ENCODE assay signal across 8 cellular contexts in genomic region chr12:107093547-107094448, GRCh38. TPM values are rescaled to one million over a fixed set of nuclear protein-coding genes. Genes with fewer than 3 reads are reported as not detected.
A peak's percentile ranks its signal among the peaks of the same experiment; 100 is the strongest.
DNase-seq lines count a peak whose midpoint lies in the region; ATAC-seq, FAIRE-seq and TF ChIP-seq lines count a peak whose summit lies in the region.

TSS of gene CRY1 (minus strand) at chr12:107093549. CDS start at chr12:107092961, 588 bp downstream.

- H3K27ac Mint-ChIP-seq in stimulated activated naive CD8-positive, alpha-beta T cell treated with anti-CD3 and anti-CD28 coated beads, Interleukin-15, amount 100 ng/mL, for 72 hours, result no peak within 1 kb of the TSS

- ATAC-seq in foreskin keratinocyte, result peak; percentile 79
- ATAC-seq in stimulated activated naive CD8-positive, alpha-beta T cell treated with anti-CD3 and anti-CD28 coated beads, Interleukin-15, amount 100 ng/mL, for 72 hours, result peak; percentile 89

- H3K9me2 ChIP-seq in MM.1S (replicated peaks; ENCODE audit: insufficient read depth, low read length) (no peaks in the 10 kb centered on the region), neural cell (ENCODE audit: insufficient read depth, low read length) (no peaks in the 10 kb centered on the region)

- no peaks in the 10 kb centered on the region for H3K27me3 ChIP-seq in MM.1S (replicated peaks; ENCODE audit: insufficient read depth, low read length)
- no peaks in the 10 kb centered on the region for H3K27me3 ChIP-seq in SJSA1 (replicated peaks)
- no peaks in the 10 kb centered on the region for H3K27me3 ChIP-seq in foreskin keratinocyte
- H3K27me3 ChIP-seq in neural cell (ENCODE audit: insufficient read depth, low read depth, low read length), result no peaks in the 10 kb centered on the region

- H3K27me3 Mint-ChIP-seq in stimulated activated naive CD8-positive, alpha-beta T cell treated with anti-CD3 and anti-CD28 coated beads, Interleukin-15, amount 100 ng/mL, for 72 hours, result peaks cover 8% of the 10 kb centered on the region

- H3K36me3 ChIP-seq in MM.1S (replicated peaks; ENCODE audit: insufficient read depth, low read length), result no peaks in the 10 kb centered on the region
- H3K36me3 ChIP-seq in SJSA1, result peaks cover 6% of the 10 kb centered on the region; the same call in 1 of the 2 replicates
- H3K36me3 ChIP-seq in neural cell (ENCODE audit: insufficient read depth, low read length), result no peaks in the 10 kb centered on the region

- no peak for TF ChIP-seq EP300 in neural cell (conservative IDR thresholded peaks at IDR 0.05; ENCODE audit: poor library complexity, severe bottlenecking)

- H3K9me3 Mint-ChIP-seq in stimulated activated naive CD8-positive, alpha-beta T cell treated with anti-CD3 and anti-CD28 coated beads, Interleukin-15, amount 100 ng/mL, for 72 hours, result peaks cover 8 to 9% of the 10 kb centered on the region in 2 donors

- DNase-seq in DMS79 treated with DMSO at 0.1 percent for 48 hours (lab: John Stamatoyannopoulos, UW) (peak; percentile 92), H54 (ENCODE audit: insufficient read length, low spot score) (peak; percentile 60), MM.1S (peak; percentile 95), SJSA1 (ENCODE audit: low read depth in 1 of 2, low spot score in 2 of 2) (peak; percentile 96 to 99), foreskin keratinocyte (peak; percentile 87 to 94)
- DNase-seq in activated gamma-delta T cell treated with anti-CD3 and anti-CD28 coated beads, Interleukin-2, amount 50 U/mL, for 16 hours (ENCODE audit: low read depth), result peak; percentile 88
- DNase-seq in stimulated activated naive CD8-positive, alpha-beta T cell treated with anti-CD3 and anti-CD28 coated beads, Interleukin-15, amount 100 ng/mL, for 72 hours, result peak; percentile 93 to 94

- no peak for TF ChIP-seq RAD21 in neural cell (conservative IDR thresholded peaks at IDR 0.05)

- H3K4me2 ChIP-seq in MM.1S (ENCODE audit: low read depth, low read length) (peak within 1 kb of the TSS; percentile 81), neural cell (ENCODE audit: low read length) (peak within 1 kb of the TSS; percentile 92)

- peak; percentile 45; the same call in 1 of the 2 replicates for TF ChIP-seq POLR2A in H54 (IDR thresholded peaks at IDR 0.05; ENCODE audit: low read depth, low read length)

- H3K9ac ChIP-seq in MM.1S (ENCODE audit: low read length) (peak within 1 kb of the TSS; percentile 77), neural cell (ENCODE audit: low read length) (peak within 1 kb of the TSS; percentile 80)

- no peak within 1 kb of the TSS for H3K4me3 Mint-ChIP-seq in stimulated activated naive CD8-positive, alpha-beta T cell treated with anti-CD3 and anti-CD28 coated beads, Interleukin-15, amount 100 ng/mL, for 72 hours

- H3K4me3 ChIP-seq in MM.1S (ENCODE audit: low read length), result peak within 1 kb of the TSS; percentile 78
- H3K4me3 ChIP-seq in SJSA1, result peak within 1 kb of the TSS; percentile 66
- H3K4me3 ChIP-seq in neural cell (ENCODE audit: low read length), result peak within 1 kb of the TSS; percentile 98

- TF ChIP-seq CTCF in MM.1S (IDR thresholded peaks at IDR 0.05; ENCODE audit: low read length) (no peak), foreskin keratinocyte (conservative IDR thresholded peaks at IDR 0.05) (no peak), neural cell (IDR thresholded peaks at IDR 0.05; ENCODE audit: poor library complexity, severe bottlenecking) (peak; percentile 2)

- peak; percentile 79 for FAIRE-seq in H54 (lab: Jason Lieb, UNC)

- H3K79me2 ChIP-seq in MM.1S (ENCODE audit: low read length) (peaks cover 14% of the 10 kb centered on the region; the same call in 1 of the 2 replicates), neural cell (replicated peaks; ENCODE audit: insufficient read depth, low read length) (peaks cover 3% of the 10 kb centered on the region)

- H3K9me3 ChIP-seq in MM.1S (replicated peaks; ENCODE audit: insufficient read depth, low read length) (no peaks in the 10 kb centered on the region), SJSA1 (replicated peaks) (no peaks in the 10 kb centered on the region), neural cell (ENCODE audit: low read length) (no peaks in the 10 kb centered on the region)

- H4K20me1 ChIP-seq in MM.1S (ENCODE audit: insufficient read depth, low read length), result no peaks in the 10 kb centered on the region
- H4K20me1 ChIP-seq in neural cell (ENCODE audit: insufficient read depth), result no peaks in the 10 kb centered on the region

- H3K4me1 ChIP-seq in MM.1S (ENCODE audit: low read length) (peaks cover 17% of the 10 kb centered on the region), SJSA1 (replicated peaks) (peaks cover 21% of the 10 kb centered on the region), foreskin keratinocyte (peaks cover 5% of the 10 kb centered on the region)

- H3F3A ChIP-seq in MM.1S (ENCODE audit: insufficient read depth, low read length) (peaks cover 13% of the 10 kb centered on the region), neural cell (ENCODE audit: insufficient read depth, low read length, poor library complexity, severe bottlenecking) (no peaks in the 10 kb centered on the region)

- peak within 1 kb of the TSS; percentile 93 for H2AFZ ChIP-seq in MM.1S (ENCODE audit: low read length)
- H2AFZ ChIP-seq in neural cell (ENCODE audit: low read depth, low read length), result peak within 1 kb of the TSS; percentile 96

- H3K27ac ChIP-seq in MM.1S (ENCODE audit: low read length) (peak within 1 kb of the TSS; percentile 81), SJSA1 (peak within 1 kb of the TSS; percentile 95), foreskin keratinocyte (peak within 1 kb of the TSS; percentile 66), neural cell (ENCODE audit: low read length) (peak within 1 kb of the TSS; percentile 83)

- peaks cover 11% of the 10 kb centered on the region for H3K4me1 Mint-ChIP-seq in stimulated activated naive CD8-positive, alpha-beta T cell treated with anti-CD3 and anti-CD28 coated beads, Interleukin-15, amount 100 ng/mL, for 72 hours

TF ChIP-seq in neural cell, 6 proteins besides CTCF, POLR2A, EP300 and RAD21:
- TF ChIP-seq POLR2AphosphoS5 (IDR thresholded peaks at IDR 0.05), result peak; percentile 47
- no peak for TF ChIP-seq TAF1 (IDR thresholded peaks at IDR 0.05; ENCODE audit: low read depth)
- peak; percentile 86 for TF ChIP-seq MXI1 (conservative IDR thresholded peaks at IDR 0.05; ENCODE audit: poor library complexity, severe bottlenecking)
- TF ChIP-seq, protein P1, sequence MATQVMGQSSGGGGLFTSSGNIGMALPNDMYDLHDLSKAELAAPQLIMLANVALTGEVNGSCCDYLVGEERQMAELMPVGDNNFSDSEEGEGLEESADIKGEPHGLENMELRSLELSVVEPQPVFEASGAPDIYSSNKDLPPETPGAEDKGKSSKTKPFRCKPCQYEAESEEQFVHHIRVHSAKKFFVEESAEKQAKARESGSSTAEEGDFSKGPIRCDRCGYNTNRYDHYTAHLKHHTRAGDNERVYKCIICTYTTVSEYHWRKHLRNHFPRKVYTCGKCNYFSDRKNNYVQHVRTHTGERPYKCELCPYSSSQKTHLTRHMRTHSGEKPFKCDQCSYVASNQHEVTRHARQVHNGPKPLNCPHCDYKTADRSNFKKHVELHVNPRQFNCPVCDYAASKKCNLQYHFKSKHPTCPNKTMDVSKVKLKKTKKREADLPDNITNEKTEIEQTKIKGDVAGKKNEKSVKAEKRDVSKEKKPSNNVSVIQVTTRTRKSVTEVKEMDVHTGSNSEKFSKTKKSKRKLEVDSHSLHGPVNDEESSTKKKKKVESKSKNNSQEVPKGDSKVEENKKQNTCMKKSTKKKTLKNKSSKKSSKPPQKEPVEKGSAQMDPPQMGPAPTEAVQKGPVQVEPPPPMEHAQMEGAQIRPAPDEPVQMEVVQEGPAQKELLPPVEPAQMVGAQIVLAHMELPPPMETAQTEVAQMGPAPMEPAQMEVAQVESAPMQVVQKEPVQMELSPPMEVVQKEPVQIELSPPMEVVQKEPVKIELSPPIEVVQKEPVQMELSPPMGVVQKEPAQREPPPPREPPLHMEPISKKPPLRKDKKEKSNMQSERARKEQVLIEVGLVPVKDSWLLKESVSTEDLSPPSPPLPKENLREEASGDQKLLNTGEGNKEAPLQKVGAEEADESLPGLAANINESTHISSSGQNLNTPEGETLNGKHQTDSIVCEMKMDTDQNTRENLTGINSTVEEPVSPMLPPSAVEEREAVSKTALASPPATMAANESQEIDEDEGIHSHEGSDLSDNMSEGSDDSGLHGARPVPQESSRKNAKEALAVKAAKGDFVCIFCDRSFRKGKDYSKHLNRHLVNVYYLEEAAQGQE (IDR thresholded peaks at IDR 0.05; ENCODE audit: borderline replicate concordance), result peak; percentile 20

RNA-seq across cellular contexts. Expression of gene CRY1, which starts in this region (rescaled TPM):
- 36.8 and 38.4 TPM in 2 replicates for total RNA-seq in SJSA1 (2014; rRNA removed; shearing (Covaris generic))
- total RNA-seq in foreskin keratinocyte, result 8.6 and 12.0 TPM in 2 replicates
- 3.6 and 5.5 TPM in 2 replicates for polyA plus RNA-seq in foreskin keratinocyte
- polyA plus RNA-seq in neural cell, result 28.2 and 33.4 TPM in 2 replicates
- 41.0 and 44.1 TPM in 2 replicates for polyA minus RNA-seq in neural cell

Comparison
In these comparisons a context has a peak if more than half of its experiments do, and no peak if none do; other contexts are left out.
1. Peak in every context shown above with its lines: DNase-seq, ATAC-seq, H3K4me3 ChIP-seq and H3K27ac ChIP-seq.